ENCODE assay signal across 18 cellular contexts in the genomic region with DNA sequence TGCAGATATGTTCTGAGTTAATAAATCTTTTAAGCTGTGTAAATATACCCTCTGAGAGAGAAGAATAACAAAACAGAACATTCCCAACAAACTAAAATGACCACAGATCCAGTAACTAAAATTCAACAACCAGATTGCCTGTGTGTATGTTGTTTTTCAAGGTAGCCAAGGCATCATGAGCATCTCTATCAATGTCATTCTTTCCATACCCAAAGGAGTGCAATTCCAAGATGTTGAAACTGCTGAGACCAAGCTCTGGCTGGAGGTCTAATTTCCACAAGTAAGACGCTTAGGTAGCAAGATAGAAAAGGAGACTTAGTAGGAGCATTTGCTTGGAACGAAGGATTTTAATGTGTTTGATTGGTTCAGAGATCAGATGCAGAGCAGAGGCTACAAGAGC.
DNase-seq lines count a peak whose midpoint lies in the region; ATAC-seq and TF ChIP-seq lines count a peak whose summit lies in the region.
"Had no signal": no experiment of that assay in that cellular context is flagged by ENCODE, and none has a peak within 500 bp of the region (broad histone marks: within the 10 kb centered on the region; RNA-seq: fewer than 3 reads in every experiment).

No MANE protein-coding gene starts in this region.

- no CpG with 5 or more reads among the region's 2 CpGs for WGBS in mesendoderm (ENCODE audit: extremely low coverage, insufficient coverage, low lambda C conversion rate)
- 83 to 86% methylated on average over 2 of the region's 2 CpGs for WGBS in thyroid gland, 2 donors

- no peak overlapping the region for H3K56ac ChIP-seq in mesendoderm (ENCODE audit: low read length)

- no peak overlapping the region for H2BK120ac ChIP-seq in mesendoderm (ENCODE audit: low read depth, low read length)

- no peak overlapping the region for H3K4me3 ChIP-seq in adipocyte (ENCODE audit: low read length)
- no peak overlapping the region for H3K4me3 ChIP-seq in choroid plexus epithelial cell (ENCODE audit: low read depth, low read length)
- H3K4me3 ChIP-seq in mesendoderm (ENCODE audit: low read length) = no peak overlapping the region
- H3K4me3 ChIP-seq in thyroid gland (replicated peaks in 1 of 3) = no peak overlapping the region
- H3K4me3 ChIP-seq in Karpas-422 (ENCODE audit: low read length) = no peak overlapping the region
- H3K4me3 ChIP-seq: SJCRH30 had no signal

- H3K9me3 ChIP-seq in adipocyte (ENCODE audit: control insufficient read depth, low read length) = no peaks in the 10 kb centered on the region
- H3K9me3 ChIP-seq in thyroid gland = no peaks in the 10 kb centered on the region
- H3K9me3 ChIP-seq in Karpas-422 (ENCODE audit: low read length) = peaks cover 14% of the 10 kb centered on the region
- H3K9me3 ChIP-seq: SJCRH30 had no signal

- H3K9me2 ChIP-seq in Karpas-422 (replicated peaks; ENCODE audit: insufficient read depth, low read length) = no peaks in the 10 kb centered on the region

- no peak overlapping the region for H3K23ac ChIP-seq in mesendoderm (ENCODE audit: low read length)

- no peaks in the 10 kb centered on the region for H3K79me2 ChIP-seq in mesendoderm (ENCODE audit: control insufficient read depth, insufficient read depth, low read length)
- H3K79me2 ChIP-seq in Karpas-422 (ENCODE audit: low read length) = no peaks in the 10 kb centered on the region

- no peak overlapping the region for H2AK5ac ChIP-seq in mesendoderm (ENCODE audit: low read length)

- no peak overlapping the region for H2AFZ ChIP-seq in Karpas-422 (ENCODE audit: low read length)

- no peak overlapping the region for H4K5ac ChIP-seq in mesendoderm (ENCODE audit: low read length)

- no peak overlapping the region for H4K8ac ChIP-seq in mesendoderm (ENCODE audit: low read depth, low read length)

- H3K4me1 ChIP-seq in adipocyte (ENCODE audit: control insufficient read depth, insufficient read depth, low read length) (peaks cover 44% of the 10 kb centered on the region), mesendoderm (ENCODE audit: control insufficient read depth, low read depth, low read length) (no peaks in the 10 kb centered on the region), thyroid gland (peaks cover 8 to 21% of the 10 kb centered on the region in 2 donors), Karpas-422 (ENCODE audit: low read length) (no peaks in the 10 kb centered on the region)
- H3K4me1 ChIP-seq: SJCRH30 had no signal

- H3K4me2 ChIP-seq in mesendoderm (ENCODE audit: low read length) (no peak overlapping the region), Karpas-422 (ENCODE audit: low read depth, low read length, poor library complexity, severe bottlenecking) (no peak overlapping the region)

- H3K27ac ChIP-seq in mesendoderm (ENCODE audit: low read depth, low read length) = no peak overlapping the region
- peak overlapping the region in 2 of 3 donors; percentile 5 to 42 for H3K27ac ChIP-seq in thyroid gland
- no peak overlapping the region for H3K27ac ChIP-seq in Karpas-422 (ENCODE audit: low read length)
- H3K27ac ChIP-seq: C4-2B, RWPE1, SJCRH30 had no signal

- DNase-seq in adipocyte (ENCODE audit: low read depth) = peak; percentile 57
- peak; percentile 17 for DNase-seq in choroid plexus epithelial cell (ENCODE audit: low read depth)
- no peak for DNase-seq in mesendoderm
- no peak for DNase-seq in thyroid gland
- no peak for DNase-seq in RKO (ENCODE audit: low spot score)
- no peak for DNase-seq in Karpas-422
- DNase-seq: HFFc6, KG1, NCI-H1417 treated with DMSO at 0.1 percent for 48 hours, NCI-H1930, NCI-H226, NCI-H524 treated with DMSO at 0.1 percent for 48 hours, PC-3 had no signal

- H3K9ac ChIP-seq in adipocyte (ENCODE audit: low read length) (no peak overlapping the region), mesendoderm (ENCODE audit: low read length) (no peak overlapping the region), Karpas-422 (ENCODE audit: low read length) (no peak overlapping the region)

- H4K20me1 ChIP-seq in Karpas-422 (ENCODE audit: insufficient read depth, low read depth, low read length) = no peaks in the 10 kb centered on the region

- intact Hi-C loops in thyroid gland (cut with DNase I) = no loop called here

- H2BK5ac ChIP-seq in mesendoderm (ENCODE audit: low read length) = no peak overlapping the region

- no peaks in the 10 kb centered on the region for H3K27me3 ChIP-seq in adipocyte (replicated peaks; ENCODE audit: control insufficient read depth, insufficient read depth, low read length)
- H3K27me3 ChIP-seq in mesendoderm (ENCODE audit: insufficient read depth, low read length, poor library complexity) = no peaks in the 10 kb centered on the region
- no peaks in the 10 kb centered on the region for H3K27me3 ChIP-seq in thyroid gland
- H3K27me3 ChIP-seq in Karpas-422 (ENCODE audit: low read length) = no peaks in the 10 kb centered on the region
- H3K27me3 ChIP-seq: SJCRH30 had no signal

- ATAC-seq in HG02763 (IDR thresholded peaks at IDR 0.05; ENCODE audit: unreplicated experiment) = no peak
- ATAC-seq: HepG2, PC-3 had no signal

- H3K36me3 ChIP-seq in adipocyte (ENCODE audit: control insufficient read depth, insufficient read depth, low read length, severe bottlenecking) (peaks cover 10% of the 10 kb centered on the region), mesendoderm (ENCODE audit: control insufficient read depth, insufficient read depth, low read length) (no peaks in the 10 kb centered on the region), thyroid gland (no peaks in the 10 kb centered on the region), Karpas-422 (ENCODE audit: insufficient read depth, low read length) (no peaks in the 10 kb centered on the region)
- H3K36me3 ChIP-seq: SJCRH30 had no signal

- no peak overlapping the region for H3K18ac ChIP-seq in mesendoderm (ENCODE audit: low read length)

- no peak for TF ChIP-seq CTCF in choroid plexus epithelial cell (conservative IDR thresholded peaks at IDR 0.05; ENCODE audit: low read depth, low read length)
- TF ChIP-seq CTCF in thyroid gland (IDR thresholded peaks at IDR 0.05) = no peak

- H3K79me1 ChIP-seq in mesendoderm (ENCODE audit: low read length) = no peaks in the 10 kb centered on the region

- H3K4ac ChIP-seq in mesendoderm (ENCODE audit: low read depth, low read length) = no peak overlapping the region

- no peak for TF ChIP-seq POLR2A in thyroid gland (IDR thresholded peaks at IDR 0.05)

- H2BK15ac ChIP-seq in mesendoderm (replicated peaks; ENCODE audit: low read depth) = peak overlapping the region; percentile 23

Comparison
In these comparisons a context has a peak if more than half of its experiments do, and no peak if none do; other contexts are left out.
1. DNase-seq: peak in adipocyte (single experiment) and choroid plexus epithelial cell (single experiment); none in mesendoderm (single experiment), thyroid gland (0 of 2), RKO (single experiment) and Karpas-422 (single experiment).
2. H3K27ac ChIP-seq: peak in thyroid gland (2 of 3); none in mesendoderm (single experiment) and Karpas-422 (single experiment).